Comparison of ENCODE assay signal across 22 cellular contexts in genomic region chr2:118779362-118779761, GRCh38.
"Had no signal": no experiment of that assay in that cellular context is flagged by ENCODE, and none has a peak within 500 bp of the region (broad histone marks: within the 10 kb centered on the region; RNA-seq: fewer than 3 reads in every experiment).

No MANE protein-coding gene starts in this region.

- H3K4me3 ChIP-seq: coronary artery, esophagus squamous epithelium, gastrocnemius medialis, heart left ventricle, hepatocyte, left lung, neural progenitor cell, right lobe of liver, thoracic aorta, vagina had no signal

- H2AFZ ChIP-seq: hepatocyte, neural progenitor cell, parathyroid adenoma had no signal

- H3K9ac ChIP-seq: neural progenitor cell, parathyroid adenoma had no signal

- H3K79me2 ChIP-seq: hepatocyte, parathyroid adenoma had no signal

- H3K27me3 ChIP-seq: gastrocnemius medialis, vagina had no signal

- H3K4me1 ChIP-seq: neural progenitor cell, parathyroid adenoma had no signal

- DNase-seq: dermis blood vessel endothelial cell; effector memory CD4-positive, alpha-beta T cell; erythroblast; esophagus squamous epithelium; gastrocnemius medialis; heart left ventricle; left cardiac atrium; left lung; mesenchymal stem cell; naive thymus-derived CD4-positive, alpha-beta T cell; right lobe of liver; small intestine; stimulated activated CD4-positive, alpha-beta T cell treated with anti-CD3 and anti-CD28 coated beads, Interleukin-15, amount 100 ng/mL, for 24 hours; stimulated activated CD4-positive, alpha-beta T cell treated with anti-CD3 and anti-CD28 coated beads, Interleukin-2, amount 100 ng/mL, for 48 hours; stimulated activated naive B cell treated with anti-CD40 and anti-IgM and Interleukin-4, amounts not matched to agents 10 μg/mL and 1 μg/mL and 100 μg/mL, for 72 hours; trophoblast cell had no signal

- H3K27ac ChIP-seq: coronary artery, esophagus squamous epithelium, gastrocnemius medialis, heart left ventricle, hepatocyte, left lung, neural progenitor cell, parathyroid adenoma, right lobe of liver, thoracic aorta, vagina had no signal

- H3K9me3 ChIP-seq: esophagus squamous epithelium, gastrocnemius medialis, heart left ventricle, left lung, right lobe of liver, thoracic aorta, vagina had no signal

- ATAC-seq: gastrocnemius medialis; heart left ventricle; left cardiac atrium; left lung; naive thymus-derived CD4-positive, alpha-beta T cell; right lobe of liver; stimulated activated naive B cell treated with anti-CD40 and anti-IgM and Interleukin-4, amounts not matched to agents 10 μg/mL and 1 μg/mL and 100 μg/mL, for 72 hours had no signal

- H3K4me2 ChIP-seq: hepatocyte, neural progenitor cell had no signal

- H3K36me3 ChIP-seq: esophagus squamous epithelium, gastrocnemius medialis, heart left ventricle, left lung, neural progenitor cell, right lobe of liver, thoracic aorta, vagina had no signal
